29 cellular contexts compared by ENCODE assay signal in the genomic region with DNA sequence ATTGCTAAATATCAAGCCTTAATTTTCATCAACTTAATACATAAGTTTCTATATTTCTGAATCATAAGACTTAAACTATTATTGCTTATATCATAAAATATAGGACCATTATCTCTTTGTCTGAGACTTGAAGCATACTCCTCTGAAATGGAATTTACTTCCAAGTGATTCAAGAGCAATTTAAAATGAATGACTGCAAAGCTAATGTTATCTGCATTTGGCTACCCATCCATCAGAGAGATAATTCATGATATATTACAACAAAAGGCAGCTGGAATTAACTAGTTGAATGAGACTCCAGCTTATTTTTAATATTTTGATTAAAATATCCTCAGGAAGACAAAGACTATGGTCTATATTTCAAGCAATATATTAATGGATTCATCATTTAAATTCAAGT.
"Had no signal": no experiment of that assay in that cellular context is flagged by ENCODE, and none has a peak within 500 bp of the region (broad histone marks: within the 10 kb centered on the region; RNA-seq: fewer than 3 reads in every experiment).

No MANE protein-coding gene starts in this region.

- H3K27ac Mint-ChIP-seq: dendritic cell treated with granulocyte-macrophage colony-stimulating factor and Interleukin-4, amounts not matched to agents 40 ng/mL and 50 ng/mL, for 4 days; effector memory CD8-positive, alpha-beta T cell; endodermal cell had no signal

- ATAC-seq: effector memory CD8-positive, alpha-beta T cell; esophagus mucosa; foreskin keratinocyte; gastrocnemius medialis; gastroesophageal sphincter; heart left ventricle; heart right ventricle had no signal

- H3K27me3 ChIP-seq: colonic mucosa, dorsolateral prefrontal cortex, esophagus muscularis mucosa, esophagus squamous epithelium, foreskin keratinocyte, gastrocnemius medialis, gastroesophageal sphincter, heart left ventricle, heart right ventricle had no signal

- H3K4me1 ChIP-seq: colonic mucosa, esophagus muscularis mucosa, esophagus squamous epithelium, foreskin keratinocyte, gastrocnemius medialis, gastroesophageal sphincter, heart left ventricle, heart right ventricle had no signal

- H3K9me3 Mint-ChIP-seq: endodermal cell had no signal

- H3K9me3 ChIP-seq: colonic mucosa, esophagus muscularis mucosa, esophagus squamous epithelium, gastrocnemius medialis had no signal

- H3K4me3 Mint-ChIP-seq: dendritic cell treated with granulocyte-macrophage colony-stimulating factor and Interleukin-4, amounts not matched to agents 40 ng/mL and 50 ng/mL, for 4 days; effector memory CD8-positive, alpha-beta T cell; endodermal cell had no signal

- H3K27me3 Mint-ChIP-seq: dendritic cell treated with granulocyte-macrophage colony-stimulating factor and Interleukin-4, amounts not matched to agents 40 ng/mL and 50 ng/mL, for 4 days; effector memory CD8-positive, alpha-beta T cell had no signal

- H3K27ac ChIP-seq: colonic mucosa, coronary artery, epithelial cell of prostate, esophagus muscularis mucosa, esophagus squamous epithelium, foreskin keratinocyte, gastrocnemius medialis, gastroesophageal sphincter, heart left ventricle, heart right ventricle had no signal

- H3K36me3 ChIP-seq: colonic mucosa, esophagus muscularis mucosa, esophagus squamous epithelium, gastrocnemius medialis, gastroesophageal sphincter had no signal

- DNase-seq: colonic mucosa; cortex of kidney; dermis blood vessel endothelial cell; dorsolateral prefrontal cortex; effector CD4-positive, alpha-beta T cell; effector CD8-positive, alpha-beta T cell; effector memory CD4-positive, alpha-beta T cell; effector memory CD8-positive, alpha-beta T cell; endodermal cell; erythroblast; esophagus squamous epithelium; foreskin fibroblast; foreskin keratinocyte; foreskin melanocyte; gastrocnemius medialis; glutamatergic neuron; head of caudate nucleus; heart left ventricle; heart right ventricle had no signal

- FAIRE-seq: colon, endometrium, endothelial cell of umbilical vein, frontal cortex had no signal

- H3K4me1 Mint-ChIP-seq: endodermal cell had no signal

- H3K4me3 ChIP-seq: colonic mucosa, coronary artery, dorsolateral prefrontal cortex, esophagus muscularis mucosa, esophagus squamous epithelium, gastrocnemius medialis, gastroesophageal sphincter, heart left ventricle, heart right ventricle had no signal
